Comparison of ENCODE assay signal across 1 cellular context in the genomic region with DNA sequence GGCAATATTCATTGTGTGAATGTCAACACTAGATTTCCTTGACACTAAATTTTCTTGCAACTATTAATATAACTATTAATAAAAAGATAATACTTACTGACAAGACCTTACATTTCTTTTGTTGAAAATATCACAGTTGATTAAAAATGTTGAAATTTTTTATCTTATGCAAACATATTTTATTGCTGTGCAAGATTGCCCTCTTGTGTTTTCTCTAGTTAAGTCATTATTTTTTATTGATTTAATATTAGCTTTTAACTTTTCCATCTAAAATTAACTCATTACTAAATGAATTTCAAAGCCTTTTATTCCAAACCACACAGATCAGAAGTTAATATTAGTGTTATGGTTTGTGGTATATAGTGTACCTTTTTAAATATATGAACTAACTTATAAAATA.
A peak's percentile ranks its signal among the peaks of the same experiment; 100 is the strongest.
TF ChIP-seq lines count a peak whose summit lies in the region.

No MANE protein-coding gene starts in this region.

TF ChIP-seq in IMR-90, 13 proteins besides CTCF, POLR2A, EP300 and RAD21:
- peak; percentile 16; the same call in 1 of the 2 replicates for TF ChIP-seq RFX5 (IDR thresholded peaks at IDR 0.05; ENCODE audit: low read depth, low read length)
- no peak for TF ChIP-seq RCOR1 (IDR thresholded peaks at IDR 0.05; ENCODE audit: insufficient replicate concordance, low read length)
